In the genomic region with DNA sequence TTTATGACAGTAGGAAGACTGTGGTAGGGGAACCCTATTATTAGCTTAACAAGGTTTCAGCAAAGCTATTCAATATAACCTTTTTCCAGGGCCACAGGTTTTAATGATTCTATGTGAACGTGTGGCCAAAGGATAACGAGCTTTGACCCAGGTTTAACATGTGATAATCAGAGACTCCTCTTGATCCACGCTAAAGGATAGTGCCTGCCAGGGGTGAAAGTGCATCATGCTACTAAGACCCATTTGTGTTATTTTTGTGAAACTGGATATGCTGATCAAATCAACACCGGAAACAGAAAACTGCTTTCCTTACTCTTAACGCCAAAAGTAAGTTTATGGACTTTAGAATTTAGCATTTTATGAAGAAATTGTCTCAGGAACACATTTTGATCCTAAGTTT, we compare ENCODE assay signal across 2 cellular contexts.
TF ChIP-seq lines count a peak whose summit lies in the region.

No MANE protein-coding gene starts in this region.

TF ChIP-seq in A549, 52 proteins besides CTCF, POLR2A, EP300 and RAD21 (continued from another document):
- TF ChIP-seq PBX3 (IDR thresholded peaks at IDR 0.05) (no peak), E2F6 (IDR thresholded peaks at IDR 0.05; ENCODE audit: borderline replicate concordance, low read depth) (no peak), ZNF302 (CRISPR knock-in tag; IDR thresholded peaks at IDR 0.05) (no peak)

TF ChIP-seq in IMR-90, 13 proteins besides CTCF, POLR2A, EP300 and RAD21 (continued from another document):
- TF ChIP-seq USF2 (IDR thresholded peaks at IDR 0.05; ENCODE audit: low read depth, low read length) (no peak), NFE2L2 (IDR thresholded peaks at IDR 0.05; ENCODE audit: low read depth, low read length) (no peak), ELK1 (IDR thresholded peaks at IDR 0.05; ENCODE audit: borderline replicate concordance, low read depth, low read length) (no peak), MXI1 (IDR thresholded peaks at IDR 0.05; ENCODE audit: borderline replicate concordance, low read depth, low read length) (no peak), CHD1 (IDR thresholded peaks at IDR 0.05; ENCODE audit: low read depth, low read length) (no peak), CEBPB (IDR thresholded peaks at IDR 0.05; ENCODE audit: low read depth, low read length) (no peak), SMC3 (IDR thresholded peaks at IDR 0.05; ENCODE audit: low read depth, low read length) (no peak), RCOR1 (IDR thresholded peaks at IDR 0.05; ENCODE audit: insufficient replicate concordance, low read length) (no peak)
TF ChIP-seq in IMR-90: peak in this region for 0.
